In the genomic region with DNA sequence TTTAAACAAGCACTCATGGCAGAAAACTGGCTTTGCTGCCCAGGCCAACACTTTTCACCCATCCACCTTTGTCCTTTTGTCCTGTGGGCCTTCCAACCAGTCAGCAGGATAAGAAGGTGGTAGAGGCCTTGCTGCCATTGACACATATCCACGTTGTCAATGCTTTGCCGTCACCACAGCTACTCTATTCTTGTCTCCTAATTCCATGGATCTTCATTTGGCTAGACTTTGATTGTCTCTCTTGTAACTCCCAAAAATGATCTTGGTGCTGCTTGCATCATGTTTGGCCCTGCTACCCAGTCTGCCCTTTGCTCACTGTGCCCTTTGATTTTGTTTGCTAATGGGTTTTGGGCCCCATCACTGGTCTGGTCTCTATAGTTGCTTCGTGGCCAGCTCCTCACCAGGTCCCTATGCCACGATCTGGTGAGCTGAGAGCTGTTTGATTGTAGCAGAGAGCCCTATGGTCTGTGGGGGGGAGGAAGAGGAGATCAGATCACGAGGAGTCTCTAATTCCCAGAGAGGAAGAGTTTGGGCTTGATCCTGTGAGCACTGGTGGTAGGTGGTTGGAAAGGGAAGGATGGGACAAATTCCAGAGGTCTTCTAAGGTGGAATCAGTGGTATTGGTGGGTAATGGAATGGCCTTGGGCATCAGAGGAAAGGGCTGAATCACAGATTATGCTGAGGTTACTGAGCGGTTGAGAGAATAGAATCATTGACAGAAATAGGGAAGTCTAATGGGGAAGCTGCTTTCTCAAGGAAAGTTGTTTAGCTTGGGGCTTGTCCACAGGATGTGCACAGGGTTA, we compare ENCODE assay signal across 1 cellular context.
TF ChIP-seq lines count a peak whose summit lies in the region.

No MANE protein-coding gene starts in this region.

TF ChIP-seq in HepG2, 621 proteins besides CTCF, POLR2A, EP300 and RAD21 (continued from another document):
- TF ChIP-seq GLI4 (CRISPR knock-in tag; IDR thresholded peaks at IDR 0.05; ENCODE audit: borderline replicate concordance) (no peak), PPARG (CRISPR knock-in tag; conservative IDR thresholded peaks at IDR 0.05) (peak; percentile 94), ZNF713 (CRISPR knock-in tag; IDR thresholded peaks at IDR 0.05) (no peak), POLR2G (IDR thresholded peaks at IDR 0.05; ENCODE audit: low read depth, low read length) (peak; percentile 35; the same call in 1 of the 2 replicates), FLYWCH1 (CRISPR knock-in tag; IDR thresholded peaks at IDR 0.05) (no peak), ZNF878 (CRISPR knock-in tag; IDR thresholded peaks at IDR 0.05) (no peak), SMYD3 (CRISPR knock-in tag; IDR thresholded peaks at IDR 0.05) (no peak), ELF3 (CRISPR knock-in tag; IDR thresholded peaks at IDR 0.05) (no peak), TMF1 (CRISPR knock-in tag; IDR thresholded peaks at IDR 0.05; ENCODE audit: low read depth) (no peak), ZNF225 (CRISPR knock-in tag; IDR thresholded peaks at IDR 0.05) (no peak), SP5 (CRISPR knock-in tag; IDR thresholded peaks at IDR 0.05; ENCODE audit: borderline replicate concordance, low read depth) (no peak), HIVEP1 (CRISPR knock-in tag; IDR thresholded peaks at IDR 0.05) (no peak), SETDB1 (CRISPR knock-in tag; IDR thresholded peaks at IDR 0.05; ENCODE audit: borderline replicate concordance) (no peak), MZF1 (CRISPR knock-in tag; IDR thresholded peaks at IDR 0.05; ENCODE audit: borderline replicate concordance) (no peak), ZNF136 (CRISPR knock-in tag; IDR thresholded peaks at IDR 0.05; ENCODE audit: low read depth) (no peak), ZNF337 (CRISPR knock-in tag; IDR thresholded peaks at IDR 0.05; ENCODE audit: borderline replicate concordance, low read depth) (no peak), ETV6 (CRISPR knock-in tag; conservative IDR thresholded peaks at IDR 0.05) (no peak), ZFX (CRISPR knock-in tag; IDR thresholded peaks at IDR 0.05; ENCODE audit: low read depth) (peak; percentile 55), ZBTB42 (CRISPR knock-in tag; IDR thresholded peaks at IDR 0.05) (0 out of 2 replicates have a peak, but pooled peaks have one; percentile 52), ZNF10 (CRISPR knock-in tag; IDR thresholded peaks at IDR 0.05; ENCODE audit: borderline replicate concordance, low read depth) (no peak), ZSCAN30 (CRISPR knock-in tag; IDR thresholded peaks at IDR 0.05) (no peak), HNF4A (CRISPR knock-in tag; IDR thresholded peaks at IDR 0.05) (peak; percentile 91), ZBTB38 (CRISPR knock-in tag; IDR thresholded peaks at IDR 0.05) (no peak), ZNF839 (CRISPR knock-in tag; IDR thresholded peaks at IDR 0.05; ENCODE audit: borderline replicate concordance) (no peak), ZNF256 (CRISPR knock-in tag; conservative IDR thresholded peaks at IDR 0.05) (no peak), RXRA (CRISPR knock-in tag; IDR thresholded peaks at IDR 0.05) (peak; percentile 82)
- TF ChIP-seq, protein P1, sequence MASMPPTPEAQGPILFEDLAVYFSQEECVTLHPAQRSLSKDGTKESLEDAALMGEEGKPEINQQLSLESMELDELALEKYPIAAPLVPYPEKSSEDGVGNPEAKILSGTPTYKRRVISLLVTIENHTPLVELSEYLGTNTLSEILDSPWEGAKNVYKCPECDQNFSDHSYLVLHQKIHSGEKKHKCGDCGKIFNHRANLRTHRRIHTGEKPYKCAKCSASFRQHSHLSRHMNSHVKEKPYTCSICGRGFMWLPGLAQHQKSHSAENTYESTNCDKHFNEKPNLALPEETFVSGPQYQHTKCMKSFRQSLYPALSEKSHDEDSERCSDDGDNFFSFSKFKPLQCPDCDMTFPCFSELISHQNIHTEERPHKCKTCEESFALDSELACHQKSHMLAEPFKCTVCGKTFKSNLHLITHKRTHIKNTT (CRISPR knock-in tag; IDR thresholded peaks at IDR 0.05), result no peak
- TF ChIP-seq, protein P2, sequence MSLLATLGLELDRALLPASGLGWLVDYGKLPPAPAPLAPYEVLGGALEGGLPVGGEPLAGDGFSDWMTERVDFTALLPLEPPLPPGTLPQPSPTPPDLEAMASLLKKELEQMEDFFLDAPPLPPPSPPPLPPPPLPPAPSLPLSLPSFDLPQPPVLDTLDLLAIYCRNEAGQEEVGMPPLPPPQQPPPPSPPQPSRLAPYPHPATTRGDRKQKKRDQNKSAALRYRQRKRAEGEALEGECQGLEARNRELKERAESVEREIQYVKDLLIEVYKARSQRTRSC (CRISPR knock-in tag; IDR thresholded peaks at IDR 0.05; ENCODE audit: low read depth), result no peak
- TF ChIP-seq, protein P3, sequence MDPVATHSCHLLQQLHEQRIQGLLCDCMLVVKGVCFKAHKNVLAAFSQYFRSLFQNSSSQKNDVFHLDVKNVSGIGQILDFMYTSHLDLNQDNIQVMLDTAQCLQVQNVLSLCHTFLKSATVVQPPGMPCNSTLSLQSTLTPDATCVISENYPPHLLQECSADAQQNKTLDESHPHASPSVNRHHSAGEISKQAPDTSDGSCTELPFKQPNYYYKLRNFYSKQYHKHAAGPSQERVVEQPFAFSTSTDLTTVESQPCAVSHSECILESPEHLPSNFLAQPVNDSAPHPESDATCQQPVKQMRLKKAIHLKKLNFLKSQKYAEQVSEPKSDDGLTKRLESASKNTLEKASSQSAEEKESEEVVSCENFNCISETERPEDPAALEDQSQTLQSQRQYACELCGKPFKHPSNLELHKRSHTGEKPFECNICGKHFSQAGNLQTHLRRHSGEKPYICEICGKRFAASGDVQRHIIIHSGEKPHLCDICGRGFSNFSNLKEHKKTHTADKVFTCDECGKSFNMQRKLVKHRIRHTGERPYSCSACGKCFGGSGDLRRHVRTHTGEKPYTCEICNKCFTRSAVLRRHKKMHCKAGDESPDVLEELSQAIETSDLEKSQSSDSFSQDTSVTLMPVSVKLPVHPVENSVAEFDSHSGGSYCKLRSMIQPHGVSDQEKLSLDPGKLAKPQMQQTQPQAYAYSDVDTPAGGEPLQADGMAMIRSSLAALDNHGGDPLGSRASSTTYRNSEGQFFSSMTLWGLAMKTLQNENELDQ (CRISPR knock-in tag; IDR thresholded peaks at IDR 0.05; ENCODE audit: borderline replicate concordance), result no peak
- TF ChIP-seq, protein P4, sequence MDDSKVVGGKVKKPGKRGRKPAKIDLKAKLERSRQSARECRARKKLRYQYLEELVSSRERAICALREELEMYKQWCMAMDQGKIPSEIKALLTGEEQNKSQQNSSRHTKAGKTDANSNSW (CRISPR knock-in tag; IDR thresholded peaks at IDR 0.05; ENCODE audit: borderline replicate concordance), result no peak
- TF ChIP-seq, protein P5, sequence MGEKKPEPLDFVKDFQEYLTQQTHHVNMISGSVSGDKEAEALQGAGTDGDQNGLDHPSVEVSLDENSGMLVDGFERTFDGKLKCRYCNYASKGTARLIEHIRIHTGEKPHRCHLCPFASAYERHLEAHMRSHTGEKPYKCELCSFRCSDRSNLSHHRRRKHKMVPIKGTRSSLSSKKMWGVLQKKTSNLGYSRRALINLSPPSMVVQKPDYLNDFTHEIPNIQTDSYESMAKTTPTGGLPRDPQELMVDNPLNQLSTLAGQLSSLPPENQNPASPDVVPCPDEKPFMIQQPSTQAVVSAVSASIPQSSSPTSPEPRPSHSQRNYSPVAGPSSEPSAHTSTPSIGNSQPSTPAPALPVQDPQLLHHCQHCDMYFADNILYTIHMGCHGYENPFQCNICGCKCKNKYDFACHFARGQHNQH (CRISPR knock-in tag; IDR thresholded peaks at IDR 0.05), result no peak
- TF ChIP-seq, protein P6, sequence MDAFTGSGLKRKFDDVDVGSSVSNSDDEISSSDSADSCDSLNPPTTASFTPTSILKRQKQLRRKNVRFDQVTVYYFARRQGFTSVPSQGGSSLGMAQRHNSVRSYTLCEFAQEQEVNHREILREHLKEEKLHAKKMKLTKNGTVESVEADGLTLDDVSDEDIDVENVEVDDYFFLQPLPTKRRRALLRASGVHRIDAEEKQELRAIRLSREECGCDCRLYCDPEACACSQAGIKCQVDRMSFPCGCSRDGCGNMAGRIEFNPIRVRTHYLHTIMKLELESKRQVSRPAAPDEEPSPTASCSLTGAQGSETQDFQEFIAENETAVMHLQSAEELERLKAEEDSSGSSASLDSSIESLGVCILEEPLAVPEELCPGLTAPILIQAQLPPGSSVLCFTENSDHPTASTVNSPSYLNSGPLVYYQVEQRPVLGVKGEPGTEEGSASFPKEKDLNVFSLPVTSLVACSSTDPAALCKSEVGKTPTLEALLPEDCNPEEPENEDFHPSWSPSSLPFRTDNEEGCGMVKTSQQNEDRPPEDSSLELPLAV (CRISPR knock-in tag; conservative IDR thresholded peaks at IDR 0.05; ENCODE audit: low read depth), result no peak
